In genomic region chr1:115641762-115642167, GRCh38 we compare ENCODE assay signal across 8 cellular contexts. TPM values are rescaled to one million over a fixed set of nuclear protein-coding genes. Genes with fewer than 3 reads are reported as not detected.
A peak's percentile ranks its signal among the peaks of the same experiment; 100 is the strongest.
DNase-seq lines count a peak whose midpoint lies in the region; ATAC-seq and TF ChIP-seq lines count a peak whose summit lies in the region.

VANGL1 (plus strand) TSS chr1:115641970; CDS start chr1:115651414, 9,444 bp downstream.

- H3K9me3 ChIP-seq in ascending aorta (no peaks in the 10 kb centered on the region), gastrocnemius medialis (no peaks in the 10 kb centered on the region)

- CTCF ChIA-PET in GM10248 (lab: Yijun Ruan, JAX), result interaction anchor here (1.3 to 1.6 kb wide), 3 partner anchors 64 to 83 kb away, joined by 3 to 5 read pairs (median 4); no protein-coding TSS in a partner anchor

- H3K4me1 ChIP-seq in ascending aorta (peaks cover 3 to 4% of the 10 kb centered on the region in 2 donors), gastrocnemius medialis (peaks cover 5 to 6% of the 10 kb centered on the region in 2 donors)

- TF ChIP-seq POLR2A in gastrocnemius medialis (IDR thresholded peaks at IDR 0.05), result no peak

- in situ Hi-C loops in gastrocnemius medialis (cut with MboI; ENCODE audit: low sequenced_read_pairs in 4 of 4), result no loop called here

- H3K36me3 ChIP-seq in ascending aorta, result no peaks in the 10 kb centered on the region
- H3K36me3 ChIP-seq in gastrocnemius medialis, result no peaks in the 10 kb centered on the region

- TF ChIP-seq CTCF in GM10248 (IDR thresholded peaks at IDR 0.05; ENCODE audit: control extremely low read depth, extremely low read depth, low read depth, missing control alignments), result no peak
- TF ChIP-seq CTCF in ascending aorta (IDR thresholded peaks at IDR 0.05), result no peak
- no peak for TF ChIP-seq CTCF in gastrocnemius medialis (IDR thresholded peaks at IDR 0.05 in 4 of 5, conservative IDR thresholded peaks at IDR 0.05 in 1 of 5)

- peak within 1 kb of the TSS; percentile 84 to 94 for H3K4me3 ChIP-seq in ascending aorta
- H3K4me3 ChIP-seq in gastrocnemius medialis, result peak within 1 kb of the TSS; percentile 65 to 94 (median 73)

- intact Hi-C loops in ascending aorta (cut with DNase I), result no loop called here
- intact Hi-C loops in gastrocnemius medialis (cut with DNase I; ENCODE audit: low total_unique reads), result loop anchor here (10.0 kb wide), 1 partner anchor 63 kb away; no protein-coding TSS in a partner anchor

- ATAC-seq in GM21526 (IDR thresholded peaks at IDR 0.05; ENCODE audit: low FRiP score, unreplicated experiment) (peak; percentile 59), gastrocnemius medialis (peak; percentile 52 to 63)

- H3K27me3 ChIP-seq in ascending aorta (no peaks in the 10 kb centered on the region), gastrocnemius medialis (no peaks in the 10 kb centered on the region)

- DNase-seq in GM10248 (ENCODE audit: extremely low spot score) (peak; percentile 77), HT-29 (ENCODE audit: low spot score) (peak; percentile 77), RKO (ENCODE audit: low spot score) (peak; percentile 67), ascending aorta (ENCODE audit: low spot score in 2 of 2) (peak in 1 of 2 donors; percentile 79), hepatic stellate cell (ENCODE audit: low spot score) (peak; percentile 75), gastrocnemius medialis (peak; percentile 18 to 27)
- no peak for DNase-seq in effector CD4-positive, alpha-beta T cell

- POLR2A ChIA-PET in GM10248 (lab: Yijun Ruan, JAX), result no interaction called here

- H3K27ac ChIP-seq in ascending aorta (peak within 1 kb of the TSS; percentile 37 to 60), gastrocnemius medialis (peak within 1 kb of the TSS in 1 of 4 donors; percentile 41)

RNA-seq across cellular contexts. Expression of gene VANGL1, which starts in this region (rescaled TPM):
- total RNA-seq in HT-29 (2014; rRNA removed; shearing (Covaris generic)), result 26.6 and 27.6 TPM in 2 replicates
- total RNA-seq in ascending aorta, result 8.0 TPM
- 1 to 10 TPM in 3 of 4 donors, under 1 TPM in 1; 0.66 to 1.2 (median 1.1) TPM for total RNA-seq in gastrocnemius medialis
